Comparison of ENCODE assay signal across 9 cellular contexts in the genomic region with DNA sequence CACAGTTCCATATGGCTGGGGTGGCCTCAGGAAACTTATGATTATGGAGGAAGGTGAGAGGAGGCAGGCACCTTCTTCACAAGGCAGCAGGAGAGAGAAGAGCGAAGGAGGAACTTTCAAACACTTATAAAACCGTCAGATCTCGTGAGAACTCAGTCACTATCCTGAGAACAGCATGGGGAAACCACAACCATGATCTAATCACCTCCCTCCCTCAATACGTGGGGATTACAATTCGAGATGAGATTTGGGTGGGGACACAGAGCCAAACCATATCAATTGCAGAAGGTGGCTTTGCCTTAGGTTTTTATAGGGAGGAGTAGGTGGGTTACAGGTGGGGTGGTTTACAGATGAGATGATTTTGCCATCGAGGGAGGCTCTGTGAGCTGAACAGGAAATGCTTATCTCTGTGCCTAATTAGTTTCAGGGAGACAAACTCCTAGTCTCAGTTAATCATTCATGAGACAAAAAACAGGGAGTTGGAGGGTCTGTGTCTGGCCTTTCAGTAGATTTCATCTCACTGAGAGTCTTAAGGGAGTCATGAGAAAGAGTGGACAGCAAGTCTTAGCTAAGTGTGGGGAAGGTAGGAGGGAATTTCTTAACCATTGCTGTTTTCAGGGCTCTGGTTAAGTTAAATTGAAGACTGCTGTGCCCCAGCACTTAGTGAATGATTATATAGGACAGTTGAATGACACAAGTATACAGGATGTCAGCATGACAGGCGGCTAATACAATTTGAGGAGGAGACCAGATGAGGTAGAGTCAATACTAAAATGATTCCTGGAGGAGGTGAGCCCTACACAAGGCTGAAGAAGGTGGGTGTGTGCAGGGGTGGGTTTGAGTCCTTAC. TPM values are rescaled to one million over a fixed set of nuclear protein-coding genes. Genes with fewer than 3 reads are reported as not detected.
DNase-seq lines count a peak whose midpoint lies in the region; ATAC-seq, FAIRE-seq and TF ChIP-seq lines count a peak whose summit lies in the region.
"Had no signal": no experiment of that assay in that cellular context is flagged by ENCODE, and none has a peak within 500 bp of the region (broad histone marks: within the 10 kb centered on the region; RNA-seq: fewer than 3 reads in every experiment).

No MANE protein-coding gene starts in this region.

- H3K4me1 ChIP-seq in astrocyte (ENCODE audit: insufficient read depth, low read length) (peaks cover 34% of the 10 kb centered on the region), osteoblast (ENCODE audit: insufficient read depth, low read length) (peaks cover 36% of the 10 kb centered on the region)

- peaks cover 6% of the 10 kb centered on the region for H3K27me3 Mint-ChIP-seq in astrocyte (ENCODE audit: low read depth, unreplicated experiment)

- no peaks in the 10 kb centered on the region for H3K79me2 ChIP-seq in astrocyte (ENCODE audit: insufficient read depth, low read length)
- H3K79me2 ChIP-seq in osteoblast (ENCODE audit: insufficient read depth, low read length) = no peaks in the 10 kb centered on the region

- peaks cover 20% of the 10 kb centered on the region for H3K4me1 Mint-ChIP-seq in astrocyte (ENCODE audit: low read depth, unreplicated experiment)

- peak overlapping the region; percentile 2 for H3K27ac Mint-ChIP-seq in astrocyte (ENCODE audit: unreplicated experiment)

- FAIRE-seq in astrocyte (lab: Jason Lieb, UNC) = no peak

- TF ChIP-seq CTCF in astrocyte (IDR thresholded peaks at IDR 0.05; ENCODE audit: insufficient read depth, low read depth, low read length) = no peak
- TF ChIP-seq CTCF in osteoblast (IDR thresholded peaks at IDR 0.05; ENCODE audit: extremely low read depth, low read depth, low read length) = no peak

- peaks cover 7% of the 10 kb centered on the region for H3K36me3 Mint-ChIP-seq in astrocyte (ENCODE audit: low read depth, unreplicated experiment)

- H3K36me3 ChIP-seq in astrocyte (ENCODE audit: insufficient read depth, low read length) (no peaks in the 10 kb centered on the region), osteoblast (ENCODE audit: insufficient read depth, low read length) (no peaks in the 10 kb centered on the region)

- H3K4me2 ChIP-seq in astrocyte (ENCODE audit: low read length) (peak overlapping the region; percentile 68), osteoblast (ENCODE audit: insufficient read depth, low read length) (no peak overlapping the region)

- H3K9me3 ChIP-seq in astrocyte (ENCODE audit: insufficient read depth, low read depth, low read length) = no peaks in the 10 kb centered on the region
- no peaks in the 10 kb centered on the region for H3K9me3 ChIP-seq in osteoblast (ENCODE audit: low read depth, low read length)

- H4K20me1 ChIP-seq in astrocyte (ENCODE audit: insufficient read depth, low read length) = no peaks in the 10 kb centered on the region
- no peaks in the 10 kb centered on the region for H4K20me1 ChIP-seq in osteoblast (ENCODE audit: insufficient read depth, low read length)

- H3K27ac ChIP-seq in astrocyte (ENCODE audit: low read depth, low read length) (peak overlapping the region; percentile 79), osteoblast (ENCODE audit: low read depth, low read length) (peak overlapping the region; percentile 64)

- no peak overlapping the region for H3K4me3 Mint-ChIP-seq in astrocyte (ENCODE audit: unreplicated experiment)

- ATAC-seq in GM18861 (IDR thresholded peaks at IDR 0.05; ENCODE audit: unreplicated experiment) = peak; percentile 93
- peak; percentile 78 for ATAC-seq in HG02642 (IDR thresholded peaks at IDR 0.05; ENCODE audit: poor library complexity, unreplicated experiment)

- no peaks in the 10 kb centered on the region for H3K27me3 ChIP-seq in astrocyte (ENCODE audit: insufficient read depth, low read length)
- H3K27me3 ChIP-seq in osteoblast (ENCODE audit: insufficient read depth, low read length) = no peaks in the 10 kb centered on the region

- H3K9ac ChIP-seq in astrocyte (ENCODE audit: low read length) = peak overlapping the region; percentile 56

- H3K9me3 Mint-ChIP-seq in astrocyte (ENCODE audit: unreplicated experiment) = peaks cover 13% of the 10 kb centered on the region

- peak overlapping the region; percentile 30 for H2AFZ ChIP-seq in astrocyte (ENCODE audit: low read depth, low read length)
- H2AFZ ChIP-seq in osteoblast (ENCODE audit: low read length) = peak overlapping the region; percentile 23

- H3K4me3 ChIP-seq in astrocyte (ENCODE audit: insufficient read depth, low read depth, low read length) = no peak overlapping the region
- H3K4me3 ChIP-seq in osteoblast (ENCODE audit: insufficient read depth, low read length) = no peak overlapping the region

- DNase-seq in astrocyte (ENCODE audit: low read depth) (no peak), osteoblast (ENCODE audit: insufficient read length, low spot score, missing footprints) (peak; percentile 53), A172 (ENCODE audit: low spot score) (no peak), NCI-H446 (lab: John Stamatoyannopoulos, UW) (no peak), NCI-H1417 (lab: John Stamatoyannopoulos, UW) (no peak), AG20443 (ENCODE audit: low spot score) (no peak)
- DNase-seq: erythroblast had no signal

RNA-seq across cellular contexts. Expression of gene CWC15, which starts 47.7 kb away (rescaled TPM):
- 53.5 and 59.2 TPM in 2 replicates for total RNA-seq in astrocyte
- 31.8 and 32.9 TPM in 2 replicates for total RNA-seq in osteoblast
- total RNA-seq in A172 (2014; rRNA removed; shearing (Covaris generic)) = 44.7 and 47.8 TPM in 2 replicates

RNA-seq across cellular contexts. Expression of gene KDM4D, which starts 47.9 kb away (rescaled TPM):
- 0.72 and 0.93 TPM in 2 replicates for total RNA-seq in astrocyte
- 0.72 and 0.88 TPM in 2 replicates for total RNA-seq in osteoblast
- 0.26 and 1.3 TPM in 2 replicates for total RNA-seq in A172 (2014; rRNA removed; shearing (Covaris generic))
